Comparison of ENCODE assay signal across 22 cellular contexts in the genomic region with DNA sequence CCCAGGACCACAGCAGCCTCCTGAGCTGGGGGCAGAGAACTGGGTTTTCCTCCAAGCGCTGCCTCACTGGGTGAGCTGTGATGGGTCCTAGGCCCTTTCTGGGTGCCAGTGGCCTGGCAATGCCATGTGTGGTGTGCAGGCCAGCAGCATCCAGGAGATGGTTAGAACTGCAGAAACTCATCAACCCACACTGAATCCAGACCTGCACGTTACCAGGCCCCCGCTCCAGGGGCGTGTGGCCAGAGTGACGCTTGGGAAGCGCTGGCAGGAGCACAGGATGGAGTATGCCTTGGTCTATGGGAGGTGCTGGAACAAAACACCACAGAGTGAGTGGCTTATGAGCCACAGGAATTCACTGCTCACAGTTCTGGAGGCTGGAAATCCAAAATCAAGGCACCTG.
A peak's percentile ranks its signal among the peaks of the same experiment; 100 is the strongest.
DNase-seq lines count a peak whose midpoint lies in the region; ATAC-seq and TF ChIP-seq lines count a peak whose summit lies in the region.
"Had no signal": no experiment of that assay in that cellular context is flagged by ENCODE, and none has a peak within 500 bp of the region (broad histone marks: within the 10 kb centered on the region; RNA-seq: fewer than 3 reads in every experiment).

No MANE protein-coding gene starts in this region.

- TF ChIP-seq RAD21 in IMR-90 (IDR thresholded peaks at IDR 0.05; ENCODE audit: low read length) = no peak

- no peak overlapping the region for H3K27ac Mint-ChIP-seq in MCF 10A (ENCODE audit: low read depth, unreplicated experiment)
- H3K27ac Mint-ChIP-seq: B cell; CD4-positive, alpha-beta T cell; CD8-positive, alpha-beta T cell had no signal

- TF ChIP-seq CTCF in IMR-90 (conservative IDR thresholded peaks at IDR 0.05; ENCODE audit: low read depth, low read length) (no peak), gastrocnemius medialis (IDR thresholded peaks at IDR 0.05 in 4 of 5, conservative IDR thresholded peaks at IDR 0.05 in 1 of 5) (no peak), MCF 10A (IDR thresholded peaks at IDR 0.05; ENCODE audit: unreplicated experiment) (no peak)

- H2BK12ac ChIP-seq in neuronal stem cell (ENCODE audit: low read length) = peak overlapping the region; percentile 23

- H2AK5ac ChIP-seq in IMR-90 (ENCODE audit: low read depth, low read length) (no peak overlapping the region), neuronal stem cell (ENCODE audit: low read depth, low read length) (peak overlapping the region; percentile 64)

- H2BK120ac ChIP-seq in IMR-90 (ENCODE audit: low read depth, low read length) (no peak overlapping the region), neuronal stem cell (ENCODE audit: low read depth, low read length) (no peak overlapping the region)

- POLR2A ChIA-PET in IMR-90 (lab: Charles Lee; ENCODE audit: unreplicated experiment) (no interaction called here), MCF 10A (lab: Yijun Ruan, JAX) (no interaction called here)

- ATAC-seq in IMR-90 (ENCODE audit: low read depth) (no peak), gastrocnemius medialis (no peak), GM18858 (IDR thresholded peaks at IDR 0.05; ENCODE audit: unreplicated experiment) (no peak), HG03460 (IDR thresholded peaks at IDR 0.05; ENCODE audit: unreplicated experiment) (no peak)
- ATAC-seq: A549; CD8-positive, alpha-beta T cell; GM12878 had no signal

- H3K27me3 Mint-ChIP-seq in MCF 10A (ENCODE audit: insufficient read depth, unreplicated experiment) = no peaks in the 10 kb centered on the region

- H2BK15ac ChIP-seq in IMR-90 (ENCODE audit: low read depth, low read length) (no peak overlapping the region), neuronal stem cell (ENCODE audit: low read length) (peak overlapping the region; percentile 31)

- H3K9ac ChIP-seq in IMR-90 (ENCODE audit: low read depth, low read length) = no peak overlapping the region
- H3K9ac ChIP-seq in neuronal stem cell (ENCODE audit: low read depth, low read length, poor library complexity) = no peak overlapping the region
- H3K9ac ChIP-seq: BLaER1 treated with 17β-estradiol and CSF1 and Interleukin-3, amounts not matched to agents 10 nM and 100 nM had no signal

- no peak overlapping the region for H3K4me3 Mint-ChIP-seq in MCF 10A (ENCODE audit: unreplicated experiment)
- H3K4me3 Mint-ChIP-seq: B cell; CD4-positive, alpha-beta T cell; CD8-positive, alpha-beta T cell had no signal

- H4K20me1 ChIP-seq in IMR-90 (ENCODE audit: insufficient read depth, low read length) = no peaks in the 10 kb centered on the region
- H4K20me1 ChIP-seq: BLaER1 treated with 17β-estradiol and CSF1 and Interleukin-3, amounts not matched to agents 10 nM and 100 nM had no signal

- H3K4me1 Mint-ChIP-seq in MCF 10A (ENCODE audit: insufficient read depth, unreplicated experiment) = peaks cover 11% of the 10 kb centered on the region
- H3K4me1 Mint-ChIP-seq: B cell had no signal

- H3K23ac ChIP-seq in IMR-90 (ENCODE audit: low read depth, low read length) (no peak overlapping the region), neuronal stem cell (ENCODE audit: low read depth, low read length, poor library complexity) (no peak overlapping the region)

- intact Hi-C loops in IMR-90 (cut with micrococcal nuclease) = no loop called here
- intact Hi-C loops in gastrocnemius medialis (cut with DNase I; ENCODE audit: low total_unique reads) = no loop called here
- intact Hi-C loops in MCF 10A (cut with micrococcal nuclease) = no loop called here

- no peak overlapping the region for H3K4me2 ChIP-seq in IMR-90 (ENCODE audit: low read depth, low read length)
- H3K4me2 ChIP-seq in neuronal stem cell (ENCODE audit: insufficient read depth, low read length, poor library complexity, severe bottlenecking) = no peak overlapping the region
- H3K4me2 ChIP-seq: A549 had no signal

- H3K4me3 ChIP-seq in IMR-90 (ENCODE audit: insufficient read depth, low read depth, low read length) (no peak overlapping the region), neuronal stem cell (ENCODE audit: low read length in 2 of 2) (no peak overlapping the region), gastrocnemius medialis (no peak overlapping the region)
- H3K4me3 ChIP-seq: A549; BLaER1 treated with 17β-estradiol and CSF1 and Interleukin-3, amounts not matched to agents 10 nM and 100 nM; GM12878 had no signal

- H3K9me3 Mint-ChIP-seq in MCF 10A (ENCODE audit: unreplicated experiment) = no peaks in the 10 kb centered on the region
- H3K9me3 Mint-ChIP-seq: CD8-positive, alpha-beta T cell had no signal

- H4K8ac ChIP-seq in IMR-90 (ENCODE audit: low read depth in 2 of 2, low read length in 2 of 2) (no peak overlapping the region), neuronal stem cell (ENCODE audit: low read depth, low read length) (no peak overlapping the region)

- H3K36me3 Mint-ChIP-seq in MCF 10A (ENCODE audit: insufficient read depth, unreplicated experiment) = no peaks in the 10 kb centered on the region
- H3K36me3 Mint-ChIP-seq: CD8-positive, alpha-beta T cell had no signal

- no peak overlapping the region for H2BK5ac ChIP-seq in IMR-90 (ENCODE audit: low read depth, low read length, poor library complexity, severe bottlenecking)
- H2BK5ac ChIP-seq in neuronal stem cell (ENCODE audit: low read length) = no peak overlapping the region

- in situ Hi-C loops in IMR-90 (cut with MboI; ENCODE audit: low sequenced_read_pairs) = no loop called here
- in situ Hi-C loops in gastrocnemius medialis (cut with MboI; ENCODE audit: low sequenced_read_pairs in 4 of 4) = no loop called here

- H3K14ac ChIP-seq in IMR-90 (replicated peaks; ENCODE audit: low read depth, low read length) (no peak overlapping the region), neuronal stem cell (ENCODE audit: low read length) (no peak overlapping the region)

- H3K79me1 ChIP-seq in IMR-90 (ENCODE audit: low read depth in 1 of 2, low read length in 2 of 2) = no peaks in the 10 kb centered on the region
- no peaks in the 10 kb centered on the region for H3K79me1 ChIP-seq in neuronal stem cell (ENCODE audit: low read depth, low read length)

- H3K18ac ChIP-seq in IMR-90 (ENCODE audit: low read depth, low read length) (no peak overlapping the region), neuronal stem cell (ENCODE audit: low read length) (peak overlapping the region; percentile 50)

- H3K56ac ChIP-seq in IMR-90 (ENCODE audit: extremely low read depth, insufficient read depth, low read length) = no peak overlapping the region

- H2AFZ ChIP-seq in IMR-90 (replicated peaks; ENCODE audit: low read length, poor library complexity) (peak overlapping the region; percentile 43), neuronal stem cell (ENCODE audit: low read length) (no peak overlapping the region)

- H4K91ac ChIP-seq in IMR-90 (ENCODE audit: insufficient read depth, low read depth, low read length) = no peak overlapping the region
- no peak overlapping the region for H4K91ac ChIP-seq in neuronal stem cell (ENCODE audit: low read depth, low read length, poor library complexity)

- BruUV-seq in IMR-90 (replicated peaks; lab: Mats Ljungman, UMichigan) (no TSS peak), MCF 10A (replicated peaks; lab: Mats Ljungman, UMichigan) (no TSS peak)

- H3K9me1 ChIP-seq in IMR-90 (ENCODE audit: insufficient read depth, low read length) = peaks cover 3% of the 10 kb centered on the region; the same call in 1 of the 2 replicates

- H3K27ac ChIP-seq in IMR-90 (ENCODE audit: insufficient read depth, low read length) = no peak overlapping the region
- no peak overlapping the region for H3K27ac ChIP-seq in neuronal stem cell (replicated peaks; ENCODE audit: low read length)
- peak overlapping the region; percentile 48 to 77 (median 68) for H3K27ac ChIP-seq in gastrocnemius medialis
- H3K27ac ChIP-seq: 22Rv1; A549; BLaER1 treated with 17β-estradiol and CSF1 and Interleukin-3, amounts not matched to agents 10 nM and 100 nM; C4-2B had no signal

- dilution Hi-C loops in IMR-90 (cut with HindIII; ENCODE audit: low sequenced_read_pairs, unreplicated experiment) = no loop called here

- H3K27me3 ChIP-seq in IMR-90 (ENCODE audit: control insufficient read depth, insufficient read depth, low read length) (peaks cover 24% of the 10 kb centered on the region), neuronal stem cell (ENCODE audit: control insufficient read depth in 3 of 3, insufficient read depth in 3 of 3, low read depth in 1 of 3, low read length in 3 of 3) (no peaks in the 10 kb centered on the region), gastrocnemius medialis (no peaks in the 10 kb centered on the region)
- H3K27me3 ChIP-seq: BLaER1 treated with 17β-estradiol and CSF1 and Interleukin-3, amounts not matched to agents 10 nM and 100 nM had no signal

- H3K4me1 ChIP-seq in IMR-90 (ENCODE audit: control insufficient read depth, insufficient read depth, low read length) = no peaks in the 10 kb centered on the region
- peaks cover 10 to 19% of the 10 kb centered on the region in 2 donors for H3K4me1 ChIP-seq in neuronal stem cell (ENCODE audit: control insufficient read depth in 2 of 2, insufficient read depth in 1 of 2, low read depth in 1 of 2, low read length in 2 of 2)
- peaks cover 5 to 11% of the 10 kb centered on the region in 2 donors for H3K4me1 ChIP-seq in gastrocnemius medialis
- H3K4me1 ChIP-seq: A549, Caco-2 had no signal

- H4K5ac ChIP-seq in IMR-90 (ENCODE audit: low read depth, low read length) = no peak overlapping the region

- DNase-seq in IMR-90 = no peak
- no peak for DNase-seq in neuronal stem cell (ENCODE audit: low spot score)
- no peak for DNase-seq in gastrocnemius medialis
- no peak for DNase-seq in MCF 10A (ENCODE audit: unreplicated experiment)
- DNase-seq: AML-193; Caco-2; Calu3; CD4-positive, alpha-beta T cell; CD8-positive, alpha-beta T cell; DMS53; DMS79; DND-41; EL; GDM1 had no signal

- H3K9me3 ChIP-seq in IMR-90 (ENCODE audit: control insufficient read depth, insufficient read depth, low read length) (0 out of 2 replicates have a peak, but pooled peaks cover 3% of the 10 kb centered on the region), neuronal stem cell (replicated peaks in 1 of 2; ENCODE audit: control insufficient read depth in 2 of 2, insufficient read depth in 1 of 2, low read depth in 1 of 2, low read length in 2 of 2) (peaks cover 7 to 18% of the 10 kb centered on the region in 2 donors), gastrocnemius medialis (no peaks in the 10 kb centered on the region)
- H3K9me3 ChIP-seq: Caco-2 had no signal

- CTCF ChIA-PET in IMR-90 (lab: Yijun Ruan, JAX) (no interaction called here), MCF 10A (lab: Yijun Ruan, JAX) (interaction anchor here (0.6 kb wide), 1 partner anchor 36 kb away, joined by 4 read pairs; no protein-coding TSS in a partner anchor)

- H3K36me3 ChIP-seq in IMR-90 (ENCODE audit: control insufficient read depth, insufficient read depth, low read length) (no peaks in the 10 kb centered on the region), neuronal stem cell (replicated peaks in 1 of 2; ENCODE audit: control insufficient read depth in 2 of 2, insufficient read depth in 2 of 2, low read length in 2 of 2) (no peaks in the 10 kb centered on the region), gastrocnemius medialis (no peaks in the 10 kb centered on the region)

- no peak overlapping the region for H3K4ac ChIP-seq in IMR-90 (ENCODE audit: low read depth, low read length)
- H3K4ac ChIP-seq in neuronal stem cell (ENCODE audit: low read length) = no peak overlapping the region

- H2AK9ac ChIP-seq in IMR-90 (replicated peaks; ENCODE audit: low read depth, low read length, poor library complexity) = no peak overlapping the region

- no peak overlapping the region for H2BK20ac ChIP-seq in IMR-90 (ENCODE audit: low read depth, low read length)

- 100% methylated on average over 1 of the region's 6 CpGs; no CpG with 5 or more reads in 1 of the 2 experiments for WGBS in IMR-90 (ENCODE audit: extremely low coverage in 2 of 2, insufficient read length in 1 of 2), 2 experiments
- WGBS in neuronal stem cell (ENCODE audit: extremely low coverage in 2 of 2, insufficient read length in 2 of 2, insufficient replicate concordance in 1 of 2), 2 donors = no CpG with 5 or more reads among the region's 6 CpGs

- TF ChIP-seq POLR2A in IMR-90 (IDR thresholded peaks at IDR 0.05; ENCODE audit: low read depth, low read length) = no peak
- no peak for TF ChIP-seq POLR2A in gastrocnemius medialis (IDR thresholded peaks at IDR 0.05)

Comparison
In these comparisons a context has a peak if more than half of its experiments do, and no peak if none do; other contexts are left out.
1. H3K27ac ChIP-seq: peak in gastrocnemius medialis (4 of 4); none in IMR-90 (single experiment) and neuronal stem cell (single experiment).